In genomic region chr4:119014658-119015057, GRCh38 we compare ENCODE assay signal across 15 cellular contexts.
"Had no signal": no experiment of that assay in that cellular context is flagged by ENCODE, and none has a peak within 500 bp of the region (broad histone marks: within the 10 kb centered on the region; RNA-seq: fewer than 3 reads in every experiment).

No MANE protein-coding gene starts in this region.

- H2AFZ ChIP-seq: hepatocyte had no signal

- H3K4me2 ChIP-seq: hepatocyte had no signal

- ATAC-seq: left cardiac atrium; lower lobe of right lung; stimulated activated naive CD8-positive, alpha-beta T cell treated with anti-CD3 and anti-CD28 coated beads, Interleukin-15, Interleukin-2, amounts not matched to agents 100 U/mL and 50 U/mL, for 24 hours had no signal

- H3K79me2 ChIP-seq: hepatocyte had no signal

- H3K9me3 ChIP-seq: lower lobe of right lung, right atrium auricular region had no signal

- H3K4me3 ChIP-seq: hepatocyte, lower lobe of right lung, right atrium auricular region, SK-N-MC, skin epidermis had no signal

- H3K27me3 ChIP-seq: hepatocyte, right atrium auricular region had no signal

- H3K27ac ChIP-seq: hepatocyte, lower lobe of right lung, SK-N-MC, skin epidermis had no signal

- DNase-seq: activated CD8-positive, alpha-beta memory T cell treated with anti-CD3 and anti-CD28 coated beads for 24 hours; activated CD8-positive, alpha-beta memory T cell treated with anti-CD3 and anti-CD28 coated beads, Interleukin-2, amount 50 U/mL, for 48 hours; activated gamma-delta T cell; cerebellar nuclear complex; effector memory CD4-positive, alpha-beta T cell; left cardiac atrium; lower lobe of right lung; occipital lobe; stimulated activated naive CD8-positive, alpha-beta T cell treated with anti-CD3 and anti-CD28 coated beads, Interleukin-15, Interleukin-2, amounts not matched to agents 100 U/mL and 50 U/mL, for 24 hours; T-helper 1 cell; T-helper 9 cell had no signal

- H3K36me3 ChIP-seq: lower lobe of right lung, right atrium auricular region had no signal
